Comparison of ENCODE assay signal across 19 cellular contexts in genomic region chr14:41824441-41824840, GRCh38.
DNase-seq lines count a peak whose midpoint lies in the region; ATAC-seq, FAIRE-seq and TF ChIP-seq lines count a peak whose summit lies in the region.
"Had no signal": no experiment of that assay in that cellular context is flagged by ENCODE, and none has a peak within 500 bp of the region (broad histone marks: within the 10 kb centered on the region; RNA-seq: fewer than 3 reads in every experiment).

No MANE protein-coding gene starts in this region.

- TF ChIP-seq RAD21 in HepG2 (CRISPR knock-in tag; IDR thresholded peaks at IDR 0.05), result no peak

- no peaks in the 10 kb centered on the region for H3K4me1 Mint-ChIP-seq in type B pancreatic cell (ENCODE audit: unreplicated experiment)
- H3K4me1 Mint-ChIP-seq: activated naive CD4-positive, alpha-beta T cell treated with anti-CD3 and anti-CD28 coated beads, Interleukin-2, amount 10 ng/mL, durations not matched to agents 7 days and 5 days had no signal

- POLR2A ChIA-PET in HepG2 (lab: Yijun Ruan, JAX), result no interaction called here

- no peak for FAIRE-seq in HepG2 (lab: Jason Lieb, UNC)

- no peaks in the 10 kb centered on the region for H3K36me3 Mint-ChIP-seq in type B pancreatic cell
- H3K36me3 Mint-ChIP-seq: activated naive CD4-positive, alpha-beta T cell treated with anti-CD3 and anti-CD28 coated beads, Interleukin-2, amount 10 ng/mL, durations not matched to agents 7 days and 5 days had no signal

- H3K27ac Mint-ChIP-seq in type B pancreatic cell, result no peak overlapping the region
- H3K27ac Mint-ChIP-seq: activated naive CD4-positive, alpha-beta T cell treated with anti-CD3 and anti-CD28 coated beads, Interleukin-2, amount 10 ng/mL, durations not matched to agents 7 days and 5 days had no signal

- no TSS peak for BruUV-seq in HepG2 (replicated peaks; lab: Mats Ljungman, UMichigan)

- DNase-seq in HepG2 (ENCODE audit: low spot score) (no peak), right lobe of liver (no peak), HT1080 (ENCODE audit: low read depth) (peak; percentile 2), choroid plexus epithelial cell (ENCODE audit: low read depth) (no peak), type B pancreatic cell (ENCODE audit: extremely low spot score, unreplicated experiment) (no peak), RKO (ENCODE audit: low spot score) (no peak), NCI-H2171 treated with DMSO at 0.1 percent for 48 hours (lab: John Stamatoyannopoulos, UW) (no peak)
- DNase-seq: activated CD4-positive, alpha-beta T cell treated with anti-CD3 and anti-CD28 coated beads for 4 hours; activated naive CD4-positive, alpha-beta T cell treated with anti-CD3 and anti-CD28 coated beads, Interleukin-2, amount 10 ng/mL, durations not matched to agents 7 days and 5 days; activated T-cell treated with anti-CD3 and anti-CD28 coated beads for 4 hours; erythroblast; GDM1; head of caudate nucleus; mesenchymal stem cell; NCI-H446; retina had no signal

- H3K4me3 ChIP-seq in HepG2 (replicated peaks in 1 of 3; ENCODE audit: insufficient read depth in 1 of 3, low read depth in 2 of 3, low read length in 3 of 3), result no peak overlapping the region
- no peak overlapping the region for H3K4me3 ChIP-seq in right lobe of liver
- no peak overlapping the region for H3K4me3 ChIP-seq in choroid plexus epithelial cell (ENCODE audit: low read depth, low read length)
- H3K4me3 ChIP-seq: SK-N-MC had no signal

- intact Hi-C loops in HepG2 (cut with micrococcal nuclease; ENCODE audit: unreplicated experiment) (no loop called here), right lobe of liver (cut with DNase I) (no loop called here)

- in situ Hi-C loops in HepG2 (cut with HindIII; ENCODE audit: extremely low pct_ligation_motif_present, low pct_unique_long_range_greater_than_20kb), result no loop called here

- H2AFZ ChIP-seq in HepG2 (ENCODE audit: low read length), result no peak overlapping the region

- H3K27ac ChIP-seq in HepG2 (ENCODE audit: extremely low read length, insufficient read depth, low read length) (no peak overlapping the region), right lobe of liver (no peak overlapping the region)
- H3K27ac ChIP-seq: KMS-11, SK-N-MC had no signal

- H3K27me3 ChIP-seq in HepG2 (ENCODE audit: control insufficient read depth in 1 of 2, insufficient read depth in 2 of 2, low read length in 2 of 2), result no peaks in the 10 kb centered on the region
- no peaks in the 10 kb centered on the region for H3K27me3 ChIP-seq in right lobe of liver

- ATAC-seq in HepG2 (peak; percentile 63), right lobe of liver (no peak), GM19023 (IDR thresholded peaks at IDR 0.05; ENCODE audit: unreplicated experiment) (no peak)

- H3K9me3 ChIP-seq in HepG2 (ENCODE audit: low read length), result peaks cover 75% of the 10 kb centered on the region
- H3K9me3 ChIP-seq in right lobe of liver, result no peaks in the 10 kb centered on the region

- H3K4me2 ChIP-seq in HepG2 (ENCODE audit: low read depth, low read length), result no peak overlapping the region
- H3K4me2 ChIP-seq: KMS-11 had no signal

- WGBS in HepG2 (ENCODE audit: low lambda C conversion rate), result 31% methylated on average over 2 of the region's 2 CpGs
- WGBS in right lobe of liver (ENCODE audit: insufficient coverage, low coverage, low lambda C conversion rate, missing lambda C conversion rate), result 63% methylated on average over 2 of the region's 2 CpGs

- H3K27me3 Mint-ChIP-seq in type B pancreatic cell, result no peaks in the 10 kb centered on the region
- H3K27me3 Mint-ChIP-seq: activated naive CD4-positive, alpha-beta T cell treated with anti-CD3 and anti-CD28 coated beads, Interleukin-2, amount 10 ng/mL, durations not matched to agents 7 days and 5 days had no signal

- TF ChIP-seq POLR2A in HepG2 (IDR thresholded peaks at IDR 0.05; ENCODE audit: insufficient read depth in 1 of 2, low read depth in 2 of 2, low read length in 2 of 2) (no peak), right lobe of liver (IDR thresholded peaks at IDR 0.05) (no peak)

- H3K4me3 Mint-ChIP-seq in type B pancreatic cell, result no peak overlapping the region
- H3K4me3 Mint-ChIP-seq: activated naive CD4-positive, alpha-beta T cell treated with anti-CD3 and anti-CD28 coated beads, Interleukin-2, amount 10 ng/mL, durations not matched to agents 7 days and 5 days had no signal

- H3K4me1 ChIP-seq in HepG2 (ENCODE audit: insufficient read depth, low read length), result no peaks in the 10 kb centered on the region
- H3K4me1 ChIP-seq in right lobe of liver, result no peaks in the 10 kb centered on the region

- TF ChIP-seq CTCF in HepG2 (CRISPR knock-in tag; IDR thresholded peaks at IDR 0.05) (no peak), right lobe of liver (IDR thresholded peaks at IDR 0.05) (no peak), choroid plexus epithelial cell (conservative IDR thresholded peaks at IDR 0.05; ENCODE audit: low read depth, low read length) (peak; percentile 28), type B pancreatic cell (conservative IDR thresholded peaks at IDR 0.05) (peak; percentile 52)

- CTCF ChIA-PET in HepG2 (lab: Yijun Ruan, JAX; ENCODE audit: low intra/inter-chr PET ratio, low total read pairs), result no interaction called here

- TF ChIP-seq EP300 in HepG2 (IDR thresholded peaks at IDR 0.05; ENCODE audit: low read depth in 2 of 2, low read length in 2 of 2), result no peak
- no peak for TF ChIP-seq EP300 in HepG2 (CRISPR knock-in tag; IDR thresholded peaks at IDR 0.05; ENCODE audit: borderline replicate concordance)

- H3K9ac ChIP-seq in HepG2 (ENCODE audit: insufficient read depth, low read depth, low read length), result no peak overlapping the region
- H3K9ac ChIP-seq: KMS-11 had no signal

- no peaks in the 10 kb centered on the region for H3K9me3 Mint-ChIP-seq in type B pancreatic cell

- no peaks in the 10 kb centered on the region for H3K79me2 ChIP-seq in HepG2 (ENCODE audit: insufficient read depth, low read length)

- no peaks in the 10 kb centered on the region for H4K20me1 ChIP-seq in HepG2 (ENCODE audit: insufficient read depth, low read length)

- no peaks in the 10 kb centered on the region for H3K36me3 ChIP-seq in HepG2 (replicated peaks in 1 of 2; ENCODE audit: control insufficient read depth in 1 of 2, insufficient read depth in 2 of 2, low read length in 2 of 2)
- no peaks in the 10 kb centered on the region for H3K36me3 ChIP-seq in right lobe of liver

TF ChIP-seq in HepG2, 621 proteins besides CTCF, POLR2A, EP300 and RAD21 (continues in another document):
- peak; percentile 70; the same call in 1 of the 2 replicates for TF ChIP-seq ZMYM4 (CRISPR knock-in tag; IDR thresholded peaks at IDR 0.05)
- no peak for TF ChIP-seq GTF2F1 (IDR thresholded peaks at IDR 0.05; ENCODE audit: low read length)
- TF ChIP-seq ETS1 (CRISPR knock-in tag; IDR thresholded peaks at IDR 0.05), result no peak
- TF ChIP-seq ZNF550 (CRISPR knock-in tag; IDR thresholded peaks at IDR 0.05; ENCODE audit: borderline replicate concordance), result no peak
- no peak for TF ChIP-seq ARID2 (CRISPR knock-in tag; IDR thresholded peaks at IDR 0.05; ENCODE audit: borderline replicate concordance)
- no peak for TF ChIP-seq DZIP1 (CRISPR knock-in tag; IDR thresholded peaks at IDR 0.05)
- no peak for TF ChIP-seq ZIK1 (CRISPR knock-in tag; IDR thresholded peaks at IDR 0.05; ENCODE audit: borderline replicate concordance, low read depth)
- TF ChIP-seq THAP7 (CRISPR knock-in tag; IDR thresholded peaks at IDR 0.05), result no peak
- TF ChIP-seq ZNF12 (CRISPR knock-in tag; IDR thresholded peaks at IDR 0.05), result no peak
- TF ChIP-seq ZNF703 (CRISPR knock-in tag; IDR thresholded peaks at IDR 0.05; ENCODE audit: borderline replicate concordance), result no peak
- no peak for TF ChIP-seq AGO2 (optimal IDR thresholded peaks at IDR 0.05; ENCODE audit: low read depth, low read length)

Comparison
In these comparisons a context has a peak if more than half of its experiments do, and no peak if none do; other contexts are left out.
1. CTCF ChIP-seq: peak in choroid plexus epithelial cell (single experiment) and type B pancreatic cell (single experiment); none in HepG2 (single experiment) and right lobe of liver (0 of 4).